ENCODE assay signal across 23 cellular contexts in the genomic region with DNA sequence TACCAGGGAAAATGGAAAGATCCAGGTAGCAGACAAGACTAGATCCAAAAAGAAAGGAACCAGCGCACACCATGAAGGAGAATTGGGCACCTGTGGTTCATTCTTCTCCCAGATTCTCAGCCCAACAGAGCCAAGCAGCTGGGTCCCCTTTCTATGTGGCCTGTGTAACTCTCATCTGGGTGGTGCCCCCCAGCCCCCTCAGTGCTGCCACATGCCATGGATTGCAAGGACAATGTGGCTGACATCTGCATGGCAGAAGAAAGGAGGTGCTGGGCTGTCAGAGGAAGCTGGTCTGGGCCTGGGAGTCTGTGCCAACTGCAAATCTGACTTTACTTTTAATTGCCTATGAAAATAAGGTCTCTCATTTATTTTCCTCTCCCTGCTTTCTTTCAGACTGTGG. TPM values are rescaled to one million over a fixed set of nuclear protein-coding genes. Genes with fewer than 3 reads are reported as not detected.
DNase-seq lines count a peak whose midpoint lies in the region; ATAC-seq and TF ChIP-seq lines count a peak whose summit lies in the region.
"Had no signal": no experiment of that assay in that cellular context is flagged by ENCODE, and none has a peak within 500 bp of the region (broad histone marks: within the 10 kb centered on the region; RNA-seq: fewer than 3 reads in every experiment).

No MANE protein-coding gene starts in this region.

- no CpG with 5 or more reads among the region's 1 CpG for WGBS in mesendoderm (ENCODE audit: extremely low coverage, insufficient coverage, low lambda C conversion rate)
- 94 to 100% methylated on average over 1 of the region's 1 CpG for WGBS in heart right ventricle, 2 donors

- no peaks in the 10 kb centered on the region for H3K9me3 ChIP-seq in heart right ventricle
- H3K9me3 ChIP-seq: ascending aorta, right lobe of liver, tibial artery had no signal

- H3K36me3 Mint-ChIP-seq in activated naive CD4-positive, alpha-beta T cell treated with anti-CD3 and anti-CD28 coated beads for 36 hours (ENCODE audit: low read depth) = peaks cover 81% of the 10 kb centered on the region
- peaks cover 58% of the 10 kb centered on the region for H3K36me3 Mint-ChIP-seq in T-cell
- H3K36me3 Mint-ChIP-seq in activated naive CD8-positive, alpha-beta T cell treated with anti-CD3 and anti-CD28 coated beads, Interleukin-2, amount 10 ng/mL, durations not matched to agents 7 days and 5 days = peaks cover 59% of the 10 kb centered on the region
- peaks cover 7% of the 10 kb centered on the region for H3K36me3 Mint-ChIP-seq in stimulated activated memory B cell treated with anti-CD40 and anti-IgM and Interleukin-4, amounts not matched to agents 10 μg/mL and 1 μg/mL and 100 μg/mL, for 72 hours

- no peak overlapping the region for H3K23ac ChIP-seq in mesendoderm (ENCODE audit: low read length)

- H3K79me2 ChIP-seq in mesendoderm (ENCODE audit: control insufficient read depth, insufficient read depth, low read length) = no peaks in the 10 kb centered on the region
- H3K79me2 ChIP-seq: parathyroid adenoma had no signal

- intact Hi-C loops in activated naive CD4-positive, alpha-beta T cell treated with anti-CD3 and anti-CD28 coated beads for 36 hours (cut with micrococcal nuclease) = no loop called here
- intact Hi-C loops in heart right ventricle (cut with DNase I) = no loop called here

- H3K9ac ChIP-seq in mesendoderm (ENCODE audit: low read length) = no peak overlapping the region
- H3K9ac ChIP-seq: parathyroid adenoma had no signal

- H2BK5ac ChIP-seq in mesendoderm (ENCODE audit: low read length) = no peak overlapping the region

- CTCF ChIA-PET in activated naive CD4-positive, alpha-beta T cell treated with anti-CD3 and anti-CD28 coated beads for 36 hours (lab: Charles Lee) = interaction anchor here (2.0 to 21.5 kb wide), 2 partner anchors 9 to 17 kb away, joined by 6 to 382 read pairs; no protein-coding TSS in a partner anchor
- CTCF ChIA-PET in T-cell (lab: Charles Lee) = interaction anchor here in 1 of 2 donors (1.1 kb wide), 1 partner anchor 127 kb away, joined by 4 read pairs; no protein-coding TSS in a partner anchor

- H3K4me3 Mint-ChIP-seq in activated naive CD4-positive, alpha-beta T cell treated with anti-CD3 and anti-CD28 coated beads for 36 hours = peak overlapping the region; percentile 88
- H3K4me3 Mint-ChIP-seq in T-cell = peak overlapping the region; percentile 93 to 97 (median 96)
- H3K4me3 Mint-ChIP-seq in activated naive CD8-positive, alpha-beta T cell treated with anti-CD3 and anti-CD28 coated beads, Interleukin-2, amount 10 ng/mL, durations not matched to agents 7 days and 5 days = peak overlapping the region; percentile 81
- H3K4me3 Mint-ChIP-seq in stimulated activated memory B cell treated with anti-CD40 and anti-IgM and Interleukin-4, amounts not matched to agents 10 μg/mL and 1 μg/mL and 100 μg/mL, for 72 hours = no peak overlapping the region

- H2AK5ac ChIP-seq in mesendoderm (ENCODE audit: low read length) = no peak overlapping the region

- H3K27ac ChIP-seq in mesendoderm (ENCODE audit: low read depth, low read length) (no peak overlapping the region), heart right ventricle (peak overlapping the region in 1 of 10 donors; percentile 59)
- H3K27ac ChIP-seq: ascending aorta, parathyroid adenoma, right lobe of liver, tibial artery had no signal

- H3K27me3 Mint-ChIP-seq in activated naive CD4-positive, alpha-beta T cell treated with anti-CD3 and anti-CD28 coated beads for 36 hours (ENCODE audit: low read depth) = no peaks in the 10 kb centered on the region
- H3K27me3 Mint-ChIP-seq in T-cell = no peaks in the 10 kb centered on the region
- no peaks in the 10 kb centered on the region for H3K27me3 Mint-ChIP-seq in activated naive CD8-positive, alpha-beta T cell treated with anti-CD3 and anti-CD28 coated beads, Interleukin-2, amount 10 ng/mL, durations not matched to agents 7 days and 5 days
- H3K27me3 Mint-ChIP-seq in stimulated activated memory B cell treated with anti-CD40 and anti-IgM and Interleukin-4, amounts not matched to agents 10 μg/mL and 1 μg/mL and 100 μg/mL, for 72 hours = no peaks in the 10 kb centered on the region

- TF ChIP-seq CTCF in heart right ventricle (IDR thresholded peaks at IDR 0.05) = no peak

- H3K4me1 Mint-ChIP-seq in activated naive CD4-positive, alpha-beta T cell treated with anti-CD3 and anti-CD28 coated beads for 36 hours (ENCODE audit: low read depth) = peaks cover 36% of the 10 kb centered on the region
- H3K4me1 Mint-ChIP-seq in T-cell = peaks cover 39 to 56% (median 46%) of the 10 kb centered on the region in 3 donors
- peaks cover 42% of the 10 kb centered on the region for H3K4me1 Mint-ChIP-seq in activated naive CD8-positive, alpha-beta T cell treated with anti-CD3 and anti-CD28 coated beads, Interleukin-2, amount 10 ng/mL, durations not matched to agents 7 days and 5 days
- peaks cover 81% of the 10 kb centered on the region for H3K4me1 Mint-ChIP-seq in stimulated activated memory B cell treated with anti-CD40 and anti-IgM and Interleukin-4, amounts not matched to agents 10 μg/mL and 1 μg/mL and 100 μg/mL, for 72 hours

- ATAC-seq in T-cell (replicated peaks in 1 of 4) (no peak), heart right ventricle (no peak)
- ATAC-seq in activated naive CD8-positive, alpha-beta T cell treated with anti-CD3 and anti-CD28 coated beads, Interleukin-2, amount 10 ng/mL, durations not matched to agents 7 days and 5 days (ENCODE audit: low read depth) = no peak
- ATAC-seq in stimulated activated memory B cell treated with anti-CD40 and anti-IgM and Interleukin-4, amounts not matched to agents 10 μg/mL and 1 μg/mL and 100 μg/mL, for 72 hours = no peak
- ATAC-seq: right lobe of liver had no signal

- H3K27ac Mint-ChIP-seq in activated naive CD4-positive, alpha-beta T cell treated with anti-CD3 and anti-CD28 coated beads for 36 hours = peak overlapping the region; percentile 99
- H3K27ac Mint-ChIP-seq in T-cell = peak overlapping the region; percentile 100
- H3K27ac Mint-ChIP-seq in activated naive CD8-positive, alpha-beta T cell treated with anti-CD3 and anti-CD28 coated beads, Interleukin-2, amount 10 ng/mL, durations not matched to agents 7 days and 5 days = peak overlapping the region; percentile 99
- peak overlapping the region; percentile 99 for H3K27ac Mint-ChIP-seq in stimulated activated memory B cell treated with anti-CD40 and anti-IgM and Interleukin-4, amounts not matched to agents 10 μg/mL and 1 μg/mL and 100 μg/mL, for 72 hours

- no peak overlapping the region for H2BK15ac ChIP-seq in mesendoderm (replicated peaks; ENCODE audit: low read depth)

- H3K4me1 ChIP-seq in mesendoderm (ENCODE audit: control insufficient read depth, low read depth, low read length) = peaks cover 4% of the 10 kb centered on the region
- peaks cover 4 to 10% (median 9%) of the 10 kb centered on the region in 9 donors for H3K4me1 ChIP-seq in heart right ventricle
- H3K4me1 ChIP-seq: parathyroid adenoma had no signal

- H3K27me3 ChIP-seq in mesendoderm (ENCODE audit: insufficient read depth, low read length, poor library complexity) (no peaks in the 10 kb centered on the region), heart right ventricle (peaks cover 10 to 64% (median 44%) of the 10 kb centered on the region in 7 donors)

- no peak overlapping the region for H4K5ac ChIP-seq in mesendoderm (ENCODE audit: low read length)

- no peak overlapping the region for H3K4me2 ChIP-seq in mesendoderm (ENCODE audit: low read length)

- H3K79me1 ChIP-seq in mesendoderm (ENCODE audit: low read length) = no peaks in the 10 kb centered on the region

- H3K4ac ChIP-seq in mesendoderm (ENCODE audit: low read depth, low read length) = no peak overlapping the region

- no peak overlapping the region for H3K56ac ChIP-seq in mesendoderm (ENCODE audit: low read length)

- no peak overlapping the region for H3K18ac ChIP-seq in mesendoderm (ENCODE audit: low read length)

- H2BK120ac ChIP-seq in mesendoderm (ENCODE audit: low read depth, low read length) = no peak overlapping the region

- H3K36me3 ChIP-seq in mesendoderm (ENCODE audit: control insufficient read depth, insufficient read depth, low read length) (no peaks in the 10 kb centered on the region), heart right ventricle (no peaks in the 10 kb centered on the region)
- H3K36me3 ChIP-seq: ascending aorta, right lobe of liver, tibial artery had no signal

- DNase-seq in activated naive CD4-positive, alpha-beta T cell treated with anti-CD3 and anti-CD28 coated beads for 36 hours = no peak
- no peak for DNase-seq in activated naive CD4-positive, alpha-beta T cell treated with Interleukin-2 at 50 U/mL for 16 hours
- DNase-seq in T-cell (peak in 1 of 34 experiments; percentile 26), iPS-NIHi11 (ENCODE audit: low spot score) (no peak), mesendoderm (no peak), heart right ventricle (no peak)
- DNase-seq in activated naive CD8-positive, alpha-beta T cell treated with anti-CD3 and anti-CD28 coated beads, Interleukin-2, amount 10 ng/mL, durations not matched to agents 7 days and 5 days = no peak
- DNase-seq: activated effector memory CD4-positive, alpha-beta T cell treated with Interleukin-2 at 50 U/mL for 16 hours; cerebellar nuclear complex; DMS79; GOT3; mammary epithelial cell; NCI-H1105 treated with DMSO at 0.1 percent for 48 hours; NCI-H2081 treated with DMSO at 0.1 percent for 48 hours; NCI-H510A; right lobe of liver had no signal

- no peaks in the 10 kb centered on the region for H3K9me3 Mint-ChIP-seq in activated naive CD4-positive, alpha-beta T cell treated with anti-CD3 and anti-CD28 coated beads for 36 hours
- no peaks in the 10 kb centered on the region for H3K9me3 Mint-ChIP-seq in T-cell
- H3K9me3 Mint-ChIP-seq in activated naive CD8-positive, alpha-beta T cell treated with anti-CD3 and anti-CD28 coated beads, Interleukin-2, amount 10 ng/mL, durations not matched to agents 7 days and 5 days = no peaks in the 10 kb centered on the region
- H3K9me3 Mint-ChIP-seq in stimulated activated memory B cell treated with anti-CD40 and anti-IgM and Interleukin-4, amounts not matched to agents 10 μg/mL and 1 μg/mL and 100 μg/mL, for 72 hours = no peaks in the 10 kb centered on the region

- H3K4me3 ChIP-seq in mesendoderm (ENCODE audit: low read length) (no peak overlapping the region), heart right ventricle (no peak overlapping the region)
- H3K4me3 ChIP-seq: ascending aorta, right lobe of liver, tibial artery had no signal

- no peak overlapping the region for H4K8ac ChIP-seq in mesendoderm (ENCODE audit: low read depth, low read length)

- POLR2A ChIA-PET in T-cell (lab: Charles Lee) = interaction anchor here (10.8 to 12.9 kb wide), 2 partner anchors 18 kb away, joined by 187 to 577 read pairs; no protein-coding TSS in a partner anchor
- POLR2A ChIA-PET in activated naive CD8-positive, alpha-beta T cell treated with anti-CD3 and anti-CD28 coated beads, Interleukin-2, amount 10 ng/mL, durations not matched to agents 7 days and 5 days (lab: Charles Lee) = interaction anchor here (1.4 to 21.1 kb wide), 2 partner anchors 17 to 78 kb away, joined by 4 to 1271 read pairs; no protein-coding TSS in a partner anchor

RNA-seq across cellular contexts. Expression of a gene that starts 21.4 kb away (rescaled TPM):
- total RNA-seq in activated naive CD4-positive, alpha-beta T cell treated with anti-CD3 and anti-CD28 coated beads for 36 hours = under 1 TPM in 1 of 2 experiments, not detected in 1; 0.50 TPM
- total RNA-seq in T-cell = 10 to 100 TPM in 3 of 5 donors, not detected in 2; 47.1 to 64.6 (median 57.7) TPM
- not detected for total RNA-seq in activated naive CD8-positive, alpha-beta T cell treated with anti-CD3 and anti-CD28 coated beads, Interleukin-2, amount 10 ng/mL, durations not matched to agents 7 days and 5 days
- polyA plus RNA-seq in mesendoderm (2013, experiment 1 of 2) = 2.3 TPM
- 2.7 TPM for polyA plus RNA-seq in mesendoderm (2013, experiment 2 of 2)
- total RNA-seq in heart right ventricle = 1 to 10 TPM in 7 of 10 donors, not detected in 3; 5.8 to 8.2 (median 6.6) TPM
- under 1 TPM in 1 of 2 donors, not detected in 1; 0.93 TPM for polyA plus RNA-seq in heart right ventricle
- total RNA-seq: ascending aorta, frontal cortex, kidney epithelial cell, mammary epithelial cell, RPMI7951 had no signal
- polyA plus RNA-seq: mammary epithelial cell had no signal

RNA-seq across cellular contexts. Expression of a gene that starts 42.9 kb away (rescaled TPM):
- total RNA-seq in activated naive CD4-positive, alpha-beta T cell treated with anti-CD3 and anti-CD28 coated beads for 36 hours = not detected
- 10 to 100 TPM in 3 of 5 donors, not detected in 2; 16.0 to 23.7 (median 20.8) TPM for total RNA-seq in T-cell
- total RNA-seq in activated naive CD8-positive, alpha-beta T cell treated with anti-CD3 and anti-CD28 coated beads, Interleukin-2, amount 10 ng/mL, durations not matched to agents 7 days and 5 days = not detected
- 1.1 TPM for polyA plus RNA-seq in mesendoderm (2013, experiment 1 of 2)
- 1.2 TPM for polyA plus RNA-seq in mesendoderm (2013, experiment 2 of 2)
- total RNA-seq in heart right ventricle = 1 to 10 TPM in 7 of 10 donors, not detected in 3; 3.0 to 4.3 (median 3.8) TPM
- polyA plus RNA-seq in heart right ventricle = under 1 TPM in 1 of 2 donors, not detected in 1; 0.75 TPM
- total RNA-seq: ascending aorta, frontal cortex, mammary epithelial cell, right lobe of liver, RPMI7951 had no signal
- polyA plus RNA-seq: mammary epithelial cell had no signal
